14 cellular contexts compared by ENCODE assay signal in genomic region chr9:89639367-89639795, GRCh38. TPM values are rescaled to one million over a fixed set of nuclear protein-coding genes. Genes with fewer than 3 reads are reported as not detected.
DNase-seq lines count a peak whose midpoint lies in the region; ATAC-seq and TF ChIP-seq lines count a peak whose summit lies in the region.
"Had no signal": no experiment of that assay in that cellular context is flagged by ENCODE, and none has a peak within 500 bp of the region (broad histone marks: within the 10 kb centered on the region; RNA-seq: fewer than 3 reads in every experiment).

No MANE protein-coding gene starts in this region.

- H3K27ac ChIP-seq in adrenal gland (peak overlapping the region in 3 of 5 donors; percentile 26 to 67 (median 43)), gastroesophageal sphincter (peak overlapping the region; percentile 72 to 90 (median 84)), neural progenitor cell (no peak overlapping the region), tibial artery (peak overlapping the region; percentile 88 to 89), endodermal cell (ENCODE audit: low read depth, low read length) (no peak overlapping the region)
- no peak overlapping the region for H3K27ac ChIP-seq in CD8-positive, alpha-beta T cell (ENCODE audit: low read depth, low read length)

- CTCF ChIA-PET in CD8-positive, alpha-beta T cell (lab: Charles Lee), result no interaction called here

- peak; percentile 86 for ATAC-seq in gastroesophageal sphincter
- no peak for ATAC-seq in CD8-positive, alpha-beta T cell
- ATAC-seq: activated T-cell treated with anti-CD3 and anti-CD28 coated beads, Interleukin-2, amount 50 U/mL, for 4 hours had no signal

- peaks cover 11 to 20% of the 10 kb centered on the region in 2 donors for H3K4me1 ChIP-seq in adrenal gland (replicated peaks in 1 of 2)
- peaks cover 0 to 55% (median 23%) of the 10 kb centered on the region in 3 donors for H3K4me1 ChIP-seq in gastroesophageal sphincter
- H3K4me1 ChIP-seq in neural progenitor cell, result peaks cover 8% of the 10 kb centered on the region
- H3K4me1 ChIP-seq in tibial artery, result peaks cover 0 to 42% (median 32%) of the 10 kb centered on the region in 4 donors
- H3K4me1 ChIP-seq in CD8-positive, alpha-beta T cell (ENCODE audit: insufficient read depth, low read length), result no peaks in the 10 kb centered on the region
- H3K4me1 ChIP-seq in endodermal cell (ENCODE audit: control insufficient read depth, insufficient read depth, low read length), result peaks cover 22% of the 10 kb centered on the region

- peaks cover 9% of the 10 kb centered on the region for H3K4me1 Mint-ChIP-seq in neural progenitor cell
- H3K4me1 Mint-ChIP-seq in CD8-positive, alpha-beta T cell (ENCODE audit: low read depth), result no peaks in the 10 kb centered on the region
- peaks cover 29% of the 10 kb centered on the region for H3K4me1 Mint-ChIP-seq in endodermal cell

- H3K27me3 ChIP-seq in adrenal gland (no peaks in the 10 kb centered on the region), gastroesophageal sphincter (no peaks in the 10 kb centered on the region), neural progenitor cell (no peaks in the 10 kb centered on the region), tibial artery (no peaks in the 10 kb centered on the region), endodermal cell (ENCODE audit: control insufficient read depth, insufficient read depth, low read length, poor library complexity, severe bottlenecking) (no peaks in the 10 kb centered on the region)
- H3K27me3 ChIP-seq in CD8-positive, alpha-beta T cell (ENCODE audit: insufficient read depth, low read length), result no peaks in the 10 kb centered on the region

- TF ChIP-seq EP300 in gastroesophageal sphincter (IDR thresholded peaks at IDR 0.05), result peak; percentile 57

- no peaks in the 10 kb centered on the region for H3K79me2 ChIP-seq in neural progenitor cell (ENCODE audit: low read depth)

- H3K27ac Mint-ChIP-seq in neural progenitor cell (no peak overlapping the region), endodermal cell (no peak overlapping the region)
- no peak overlapping the region for H3K27ac Mint-ChIP-seq in CD8-positive, alpha-beta T cell

- H3K36me3 ChIP-seq in adrenal gland (replicated peaks in 1 of 2), result no peaks in the 10 kb centered on the region
- no peaks in the 10 kb centered on the region for H3K36me3 ChIP-seq in gastroesophageal sphincter
- no peaks in the 10 kb centered on the region for H3K36me3 ChIP-seq in neural progenitor cell
- no peaks in the 10 kb centered on the region for H3K36me3 ChIP-seq in tibial artery
- no peaks in the 10 kb centered on the region for H3K36me3 ChIP-seq in CD8-positive, alpha-beta T cell (ENCODE audit: insufficient read depth, low read length)
- no peaks in the 10 kb centered on the region for H3K36me3 ChIP-seq in endodermal cell (ENCODE audit: control insufficient read depth, insufficient read depth, low read length)

- POLR2A ChIA-PET in CD8-positive, alpha-beta T cell (lab: Charles Lee), result no interaction called here

- TF ChIP-seq CTCF in adrenal gland (IDR thresholded peaks at IDR 0.05) (no peak), gastroesophageal sphincter (IDR thresholded peaks at IDR 0.05) (peak in 3 of 4 experiments; percentile 47 to 51 (median 49)), neural progenitor cell (IDR thresholded peaks at IDR 0.05) (no peak), tibial artery (IDR thresholded peaks at IDR 0.05) (peak; percentile 33 to 48), endodermal cell (conservative IDR thresholded peaks at IDR 0.05) (no peak)
- TF ChIP-seq CTCF in CD8-positive, alpha-beta T cell (IDR thresholded peaks at IDR 0.05), result no peak

- H3K4me3 ChIP-seq in adrenal gland (no peak overlapping the region), gastroesophageal sphincter (peak overlapping the region in 1 of 2 donors; percentile 33), neural progenitor cell (no peak overlapping the region), tibial artery (peak overlapping the region in 1 of 2 donors; percentile 31), endodermal cell (ENCODE audit: low read length) (no peak overlapping the region)
- H3K4me3 ChIP-seq in CD8-positive, alpha-beta T cell (ENCODE audit: low read depth, low read length), result no peak overlapping the region

- peak overlapping the region; percentile 79 for H2AFZ ChIP-seq in neural progenitor cell (replicated peaks)

- WGBS in adrenal gland, 4 donors, result 65 to 70% (median 66%) methylated on average over 12 to 13 of the region's 13 CpGs
- WGBS in gastroesophageal sphincter (ENCODE audit: low coverage in 1 of 2), 2 donors, result 13 to 33% methylated on average over 1 to 3 of the region's 13 CpGs
- 85 to 88% methylated on average over 11 to 13 of the region's 13 CpGs for WGBS in endodermal cell (ENCODE audit: insufficient coverage in 1 of 2, insufficient read length in 1 of 2), 2 experiments

- no peak overlapping the region for H3K4me2 ChIP-seq in neural progenitor cell

- DNase-seq in adrenal gland (no peak), neural progenitor cell (ENCODE audit: low spot score) (no peak), tibial artery (peak; percentile 81 to 96), endodermal cell (no peak), H4 (ENCODE audit: low spot score) (no peak)
- DNase-seq in NK-92 treated with Interleukin-12 subunit alpha and Interleukin-12 subunit beta, amount 100 ng/mL, for 24 hours (lab: John Stamatoyannopoulos, UW), result no peak
- DNase-seq in CD8-positive, alpha-beta T cell, result no peak
- DNase-seq: activated T-cell treated with anti-CD3 and anti-CD28 coated beads, Interleukin-2, amount 50 U/mL, for 4 hours; DND-41; IMR-90; NCI-H2029; stimulated activated CD4-positive, alpha-beta T cell treated with anti-CD3 and anti-CD28 coated beads, Interleukin-1b, Interleukin-23, amount 100 ng/mL, for 48 hours; stimulated activated naive CD8-positive, alpha-beta T cell treated with anti-CD3 and anti-CD28 coated beads, Interleukin-15, Interleukin-2, amounts not matched to agents 100 U/mL and 50 U/mL, for 24 hours had no signal

- no peaks in the 10 kb centered on the region for H3K9me3 Mint-ChIP-seq in neural progenitor cell
- no peaks in the 10 kb centered on the region for H3K9me3 Mint-ChIP-seq in CD8-positive, alpha-beta T cell
- H3K9me3 Mint-ChIP-seq in endodermal cell, result no peaks in the 10 kb centered on the region
- H3K9me3 Mint-ChIP-seq: activated T-cell treated with anti-CD3 and anti-CD28 coated beads, Interleukin-2, amount 50 U/mL, for 4 hours had no signal

- H3K36me3 Mint-ChIP-seq in neural progenitor cell (no peaks in the 10 kb centered on the region), endodermal cell (ENCODE audit: low read depth) (no peaks in the 10 kb centered on the region)
- no peaks in the 10 kb centered on the region for H3K36me3 Mint-ChIP-seq in CD8-positive, alpha-beta T cell

- H3K27me3 Mint-ChIP-seq in neural progenitor cell (ENCODE audit: insufficient read depth, low read depth), result peaks cover 12% of the 10 kb centered on the region
- H3K27me3 Mint-ChIP-seq in CD8-positive, alpha-beta T cell (ENCODE audit: low read depth), result no peaks in the 10 kb centered on the region
- H3K27me3 Mint-ChIP-seq in endodermal cell (ENCODE audit: insufficient read depth), result peaks cover 6% of the 10 kb centered on the region

- TF ChIP-seq POLR2A in adrenal gland (IDR thresholded peaks at IDR 0.05) (no peak), gastroesophageal sphincter (IDR thresholded peaks at IDR 0.05) (no peak)

- no peaks in the 10 kb centered on the region for H4K20me1 ChIP-seq in neural progenitor cell (ENCODE audit: low read depth)

- H3F3A ChIP-seq in neural progenitor cell (ENCODE audit: low read depth), result no peaks in the 10 kb centered on the region

- H3K4me3 Mint-ChIP-seq in neural progenitor cell, result no peak overlapping the region
- H3K4me3 Mint-ChIP-seq in CD8-positive, alpha-beta T cell, result no peak overlapping the region
- no peak overlapping the region for H3K4me3 Mint-ChIP-seq in endodermal cell
- H3K4me3 Mint-ChIP-seq: activated T-cell treated with anti-CD3 and anti-CD28 coated beads, Interleukin-2, amount 50 U/mL, for 4 hours had no signal

- H3K9me3 ChIP-seq in adrenal gland (replicated peaks in 1 of 3) (no peaks in the 10 kb centered on the region), gastroesophageal sphincter (no peaks in the 10 kb centered on the region), neural progenitor cell (ENCODE audit: low read depth) (no peaks in the 10 kb centered on the region), tibial artery (no peaks in the 10 kb centered on the region), endodermal cell (ENCODE audit: control insufficient read depth, low read length) (no peaks in the 10 kb centered on the region)
- H3K9me3 ChIP-seq in CD8-positive, alpha-beta T cell (ENCODE audit: low read length), result no peaks in the 10 kb centered on the region

- no peak overlapping the region for H3K9ac ChIP-seq in neural progenitor cell
- no peak overlapping the region for H3K9ac ChIP-seq in endodermal cell (ENCODE audit: extremely low read depth, low read length, poor library complexity, severe bottlenecking)

- intact Hi-C loops in adrenal gland (cut with DNase I), result no loop called here
- intact Hi-C loops in tibial artery (cut with DNase I; ENCODE audit: low total_unique reads), result no loop called here
- intact Hi-C loops in CD8-positive, alpha-beta T cell (cut with DNase I, micrococcal nuclease), result no loop called here

RNA-seq across cellular contexts. Expression of gene GADD45G, which starts 34.6 kb away (rescaled TPM):
- total RNA-seq in adrenal gland (100 to 1,000 TPM in 4 of 8 donors, 10 to 100 TPM in 4; 33.7 to 180 (median 93.3) TPM), gastroesophageal sphincter (100 to 1,000 TPM in 1 of 4 donors, 10 to 100 TPM in 3; 63.5 to 150 (median 91.8) TPM), neural progenitor cell (ENCODE audit: low replicate concordance) (1.8 TPM in 1 of 2 replicates, not detected in the other), endodermal cell (1 to 10 TPM; 5.1 to 9.6 TPM)
- 100 to 1,000 TPM in 2 of 3 donors, 1 to 10 TPM in 1; 3.3 to 294 (median 190) TPM for polyA plus RNA-seq in adrenal gland
- total RNA-seq in CD8-positive, alpha-beta T cell, result 10 to 100 TPM in 1 of 2 experiments, 1 to 10 TPM in 1; 9.5 to 11.2 TPM
- 66.1 TPM for polyA plus RNA-seq in endodermal cell (2013, experiment 1 of 2)
- polyA plus RNA-seq in endodermal cell (2013, experiment 2 of 2), result 58.2 TPM
- total RNA-seq in H4 (2014; rRNA removed; shearing (Covaris generic)), result 0.52 and 1.3 TPM in 2 replicates
- total RNA-seq: IMR-90 had no signal

Comparison
In these comparisons a context has a peak if more than half of its experiments do, and no peak if none do; other contexts are left out.
1. DNase-seq: peak in tibial artery (2 of 2); none in adrenal gland (0 of 7), neural progenitor cell (single experiment), NK-92 treated with Interleukin-12 subunit alpha and Interleukin-12 subunit beta, amount 100 ng/mL, for 24 hours (single experiment), CD8-positive, alpha-beta T cell (0 of 7), endodermal cell (single experiment) and H4 (single experiment).
2. H3K27ac ChIP-seq: peak in adrenal gland (3 of 5), gastroesophageal sphincter (4 of 4) and tibial artery (2 of 2); none in neural progenitor cell (single experiment), CD8-positive, alpha-beta T cell (single experiment) and endodermal cell (single experiment).
3. CTCF ChIP-seq: peak in gastroesophageal sphincter (3 of 4) and tibial artery (2 of 2); none in adrenal gland (0 of 6), neural progenitor cell (single experiment), CD8-positive, alpha-beta T cell (single experiment) and endodermal cell (single experiment).